ENCODE assay signal across 8 cellular contexts in genomic region chr3:156816091-156816793, GRCh38. TPM values are rescaled to one million over a fixed set of nuclear protein-coding genes. Genes with fewer than 3 reads are reported as not detected.
DNase-seq lines count a peak whose midpoint lies in the region; ATAC-seq and TF ChIP-seq lines count a peak whose summit lies in the region.

No MANE protein-coding gene starts in this region.

- peak overlapping the region; percentile 80 for H3K4me3 Mint-ChIP-seq in WTC11
- peak overlapping the region; percentile 78 for H3K4me3 Mint-ChIP-seq in stimulated activated memory B cell treated with anti-CD40 and anti-IgM and Interleukin-4, amounts not matched to agents 10 μg/mL and 1 μg/mL and 100 μg/mL, for 72 hours

- H3K4me3 ChIP-seq in A673 (ENCODE audit: low read depth, low read length, poor library complexity, severe bottlenecking) (peak overlapping the region; percentile 49), choroid plexus epithelial cell (ENCODE audit: low read depth, low read length) (peak overlapping the region; percentile 62), lower leg skin (ENCODE audit: low read depth, poor library complexity, severe bottlenecking) (peak overlapping the region; percentile 44)

- no peaks in the 10 kb centered on the region for H3K9me3 ChIP-seq in A673 (ENCODE audit: low read depth, low read length, poor library complexity, severe bottlenecking)

- H3K9me3 Mint-ChIP-seq in WTC11: no peaks in the 10 kb centered on the region
- H3K9me3 Mint-ChIP-seq in stimulated activated memory B cell treated with anti-CD40 and anti-IgM and Interleukin-4, amounts not matched to agents 10 μg/mL and 1 μg/mL and 100 μg/mL, for 72 hours: peaks cover 3% of the 10 kb centered on the region

- no TSS peak for BruUV-seq in A673 (replicated peaks; lab: Mats Ljungman, UMichigan)

- H3K4me1 ChIP-seq in A673 (ENCODE audit: insufficient read depth, low read length, poor library complexity, severe bottlenecking): peaks cover 54% of the 10 kb centered on the region

- H3K27me3 Mint-ChIP-seq in WTC11 (ENCODE audit: low read depth): peaks cover 63% of the 10 kb centered on the region
- no peaks in the 10 kb centered on the region for H3K27me3 Mint-ChIP-seq in stimulated activated memory B cell treated with anti-CD40 and anti-IgM and Interleukin-4, amounts not matched to agents 10 μg/mL and 1 μg/mL and 100 μg/mL, for 72 hours

- DNase-seq in A673 (ENCODE audit: low spot score) (no peak), WTC11 (ENCODE audit: low spot score) (peak; percentile 50), choroid plexus epithelial cell (ENCODE audit: low read depth) (peak; percentile 63), lower leg skin (ENCODE audit: low spot score in 2 of 2) (no peak), MV-4-11 (lab: John Stamatoyannopoulos, UW) (no peak)

- H3K27ac Mint-ChIP-seq in WTC11: no peak overlapping the region
- H3K27ac Mint-ChIP-seq in stimulated activated memory B cell treated with anti-CD40 and anti-IgM and Interleukin-4, amounts not matched to agents 10 μg/mL and 1 μg/mL and 100 μg/mL, for 72 hours: peak overlapping the region; percentile 97

- no peaks in the 10 kb centered on the region for H3K36me3 Mint-ChIP-seq in WTC11
- H3K36me3 Mint-ChIP-seq in stimulated activated memory B cell treated with anti-CD40 and anti-IgM and Interleukin-4, amounts not matched to agents 10 μg/mL and 1 μg/mL and 100 μg/mL, for 72 hours: peaks cover 10% of the 10 kb centered on the region

- peaks cover 21% of the 10 kb centered on the region for H3K4me1 Mint-ChIP-seq in WTC11
- H3K4me1 Mint-ChIP-seq in stimulated activated memory B cell treated with anti-CD40 and anti-IgM and Interleukin-4, amounts not matched to agents 10 μg/mL and 1 μg/mL and 100 μg/mL, for 72 hours: peaks cover 45% of the 10 kb centered on the region

- no peaks in the 10 kb centered on the region for H3K27me3 ChIP-seq in A673 (replicated peaks; ENCODE audit: insufficient read depth, low read depth, low read length, poor library complexity)

- TF ChIP-seq CTCF in A673 (conservative IDR thresholded peaks at IDR 0.05; ENCODE audit: low read depth, low read length) (no peak), WTC11 (IDR thresholded peaks at IDR 0.05) (no peak), choroid plexus epithelial cell (conservative IDR thresholded peaks at IDR 0.05; ENCODE audit: low read depth, low read length) (no peak), lower leg skin (IDR thresholded peaks at IDR 0.05) (no peak)

- intact Hi-C loops in A673 (cut with micrococcal nuclease; ENCODE audit: unreplicated experiment): loop anchor here (5.0 kb wide), 2 partner anchors 139 to 266 kb away; no protein-coding TSS in a partner anchor
- intact Hi-C loops in lower leg skin (cut with DNase I; ENCODE audit: low total_unique reads): loop anchor here (2.0 kb wide), 1 partner anchor 141 kb away; the partner anchor contains the start of gene TIPARP

- CTCF ChIA-PET in A673 (lab: Charles Lee) (no interaction called here), WTC11 (lab: Charles Lee) (interaction anchor here (1.4 kb wide), 1 partner anchor 72 kb away, joined by 3 read pairs; no protein-coding TSS in a partner anchor)

- peak; percentile 34 for ATAC-seq in GM19023 (IDR thresholded peaks at IDR 0.05; ENCODE audit: unreplicated experiment)
- peak; percentile 23 for ATAC-seq in HG03135 (IDR thresholded peaks at IDR 0.05; ENCODE audit: unreplicated experiment)
- peak; percentile 54 for ATAC-seq in WTC11
- ATAC-seq in stimulated activated memory B cell treated with anti-CD40 and anti-IgM and Interleukin-4, amounts not matched to agents 10 μg/mL and 1 μg/mL and 100 μg/mL, for 72 hours: peak; percentile 32

- peak overlapping the region; percentile 63 for H3K27ac ChIP-seq in A673 (ENCODE audit: low read depth, low read length, poor library complexity, severe bottlenecking)

- WGBS in lower leg skin, 2 donors: 16 to 17% methylated on average over 31 to 43 of the region's 74 CpGs

- POLR2A ChIA-PET in A673 (lab: Charles Lee; ENCODE audit: low non-redundant PET) (no interaction called here), WTC11 (lab: Charles Lee) (no interaction called here)

- TF ChIP-seq POLR2A in lower leg skin (IDR thresholded peaks at IDR 0.05): no peak

- H3K36me3 ChIP-seq in A673 (ENCODE audit: insufficient read depth, low read length, poor library complexity, severe bottlenecking): no peaks in the 10 kb centered on the region

TF ChIP-seq in WTC11, 78 proteins besides CTCF, POLR2A, EP300 and RAD21:
- TF ChIP-seq CREM (CRISPR knock-in tag; IDR thresholded peaks at IDR 0.05) (no peak), MXD4 (CRISPR knock-in tag; IDR thresholded peaks at IDR 0.05; ENCODE audit: borderline replicate concordance) (no peak), ELF4 (CRISPR knock-in tag; IDR thresholded peaks at IDR 0.05; ENCODE audit: low read depth) (peak; percentile 83; the same call in 1 of the 2 replicates), ZNF263 (CRISPR knock-in tag; IDR thresholded peaks at IDR 0.05; ENCODE audit: low read depth) (peak; percentile 45; the same call in 1 of the 2 replicates), ZNF317 (CRISPR knock-in tag; IDR thresholded peaks at IDR 0.05; ENCODE audit: borderline replicate concordance, low read depth) (0 out of 2 replicates have a peak, but pooled peaks have one; percentile 14), HMGA2 (CRISPR knock-in tag; IDR thresholded peaks at IDR 0.05) (no peak), ATF1 (CRISPR knock-in tag; IDR thresholded peaks at IDR 0.05) (0 out of 2 replicates have a peak, but pooled peaks have one; percentile 16), STAT6 (CRISPR knock-in tag; conservative IDR thresholded peaks at IDR 0.05; ENCODE audit: low read depth) (0 out of 2 replicates have a peak, but pooled peaks have one; percentile 54), NR1H2 (CRISPR knock-in tag; IDR thresholded peaks at IDR 0.05) (0 out of 2 replicates have a peak, but pooled peaks have one; percentile 71), HMGXB4 (CRISPR knock-in tag; IDR thresholded peaks at IDR 0.05) (peak; percentile 71; the same call in 1 of the 2 replicates), NFE2L1 (CRISPR knock-in tag; IDR thresholded peaks at IDR 0.05) (no peak), IRF1 (CRISPR knock-in tag; IDR thresholded peaks at IDR 0.05) (peak; percentile 13; the same call in 1 of the 2 replicates), NR3C1 (CRISPR knock-in tag; conservative IDR thresholded peaks at IDR 0.05; ENCODE audit: low read depth) (no peak), TEAD1 (CRISPR knock-in tag; IDR thresholded peaks at IDR 0.05) (no peak), SMAD4 (CRISPR knock-in tag; IDR thresholded peaks at IDR 0.05) (peak; percentile 53)

RNA-seq across cellular contexts. Expression of gene LEKR1, which starts 9.9 kb away (rescaled TPM):
- total RNA-seq in A673 (2021) (0.76 and 0.90 TPM in 2 replicates), WTC11 (2021) (0.09 to 0.18 TPM in 2 of 3 replicates, not detected in the other), lower leg skin (1 to 10 TPM in 1 of 4 donors, under 1 TPM in 2, not detected in 1; 0.39 to 2.5 (median 0.89) TPM)

Comparison
In these comparisons a context has a peak if more than half of its experiments do, and no peak if none do; other contexts are left out.
1. DNase-seq: peak in WTC11 (single experiment) and choroid plexus epithelial cell (single experiment); none in A673 (single experiment), lower leg skin (0 of 2) and MV-4-11 (single experiment).
2. Peak in every context shown above with its lines, with median percentiles within 50 percentile points of each other: H3K4me3 ChIP-seq and ATAC-seq.